8 cellular contexts compared by ENCODE assay signal in the genomic region with DNA sequence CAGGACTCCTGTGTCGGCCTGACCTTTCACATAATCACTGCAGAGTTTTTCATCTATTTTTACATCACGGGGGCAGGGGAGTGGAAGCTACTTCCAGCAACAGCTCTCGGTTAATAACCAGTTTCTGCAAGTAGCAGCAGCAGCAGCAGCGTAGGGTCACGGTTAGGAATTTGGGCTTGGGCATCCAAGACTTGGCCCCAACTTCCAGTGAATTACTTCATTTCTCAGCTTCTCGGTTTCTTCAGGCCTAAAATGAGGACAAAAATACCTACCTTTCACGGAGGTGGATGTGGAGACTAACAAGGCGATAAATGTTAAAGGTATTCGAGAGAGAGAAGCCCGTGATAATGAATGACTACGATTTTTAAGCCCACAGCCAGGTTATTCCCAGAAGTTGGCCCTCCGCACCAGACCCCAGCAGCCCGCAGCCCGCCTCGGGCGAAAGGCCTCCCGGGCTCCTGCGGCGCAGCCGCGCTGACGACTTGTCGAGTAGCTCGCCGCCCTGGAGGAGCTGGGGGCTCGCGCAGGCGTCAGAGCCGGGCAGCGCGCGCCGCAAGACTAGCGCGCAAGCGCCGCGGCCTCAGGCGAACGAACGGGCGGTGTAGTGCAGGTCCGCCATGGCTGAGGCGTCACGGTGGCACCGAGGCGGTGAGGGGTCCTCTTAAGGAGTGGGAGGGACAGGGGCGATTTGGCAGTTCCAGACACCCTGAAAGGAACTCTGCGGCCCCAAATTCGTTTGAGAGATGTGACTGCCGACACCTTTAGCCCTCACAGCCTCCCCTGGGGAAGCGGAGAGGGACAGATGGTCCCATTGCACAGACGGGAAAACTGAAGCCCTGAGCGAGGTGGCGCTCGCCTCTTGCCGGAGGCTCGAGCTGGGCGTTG. TPM values are rescaled to one million over a fixed set of nuclear protein-coding genes. Genes with fewer than 3 reads are reported as not detected.
DNase-seq lines count a peak whose midpoint lies in the region; ATAC-seq lines count a peak whose summit lies in the region.

A gene (plus strand): TSS at position 583 of the 885 bp plus-strand sequence. CDS start 35 bp downstream, at position 618.

- POLR2A ChIA-PET in activated CD8-positive, alpha-beta T cell treated with anti-CD3 and anti-CD28 coated beads, Interleukin-2, amount 10 ng/mL, durations not matched to agents 7 days and 5 days (lab: Charles Lee), result interaction anchor here (0.5 to 1.5 kb wide), 9 partner anchors 9 to 325 kb away, joined by 3 to 12 read pairs (median 3); a partner anchor contains a TSS

- H3K27ac Mint-ChIP-seq in activated CD8-positive, alpha-beta T cell treated with anti-CD3 and anti-CD28 coated beads, Interleukin-2, amount 10 ng/mL, durations not matched to agents 7 days and 5 days, result peak within 1 kb of the TSS; percentile 85
- peak within 1 kb of the TSS; percentile 89 to 95 for H3K27ac Mint-ChIP-seq in effector memory CD8-positive, alpha-beta T cell

- peak within 1 kb of the TSS; percentile 73 for H3K4me3 Mint-ChIP-seq in activated CD8-positive, alpha-beta T cell treated with anti-CD3 and anti-CD28 coated beads, Interleukin-2, amount 10 ng/mL, durations not matched to agents 7 days and 5 days
- peak within 1 kb of the TSS; percentile 78 to 83 for H3K4me3 Mint-ChIP-seq in effector memory CD8-positive, alpha-beta T cell

- peaks cover 5% of the 10 kb centered on the region for H3K27me3 Mint-ChIP-seq in activated CD8-positive, alpha-beta T cell treated with anti-CD3 and anti-CD28 coated beads, Interleukin-2, amount 10 ng/mL, durations not matched to agents 7 days and 5 days (ENCODE audit: low read depth)
- H3K27me3 Mint-ChIP-seq in effector memory CD8-positive, alpha-beta T cell, result peaks cover 8 to 9% of the 10 kb centered on the region in 2 donors

- peak; percentile 100 for ATAC-seq in activated CD8-positive, alpha-beta T cell treated with anti-CD3 and anti-CD28 coated beads, Interleukin-2, amount 10 ng/mL, durations not matched to agents 7 days and 5 days
- peak; percentile 98 for ATAC-seq in effector memory CD8-positive, alpha-beta T cell (replicated peaks)

- H3K9me3 Mint-ChIP-seq in activated CD8-positive, alpha-beta T cell treated with anti-CD3 and anti-CD28 coated beads, Interleukin-2, amount 10 ng/mL, durations not matched to agents 7 days and 5 days (ENCODE audit: insufficient read depth), result no peaks in the 10 kb centered on the region
- H3K9me3 Mint-ChIP-seq in effector memory CD8-positive, alpha-beta T cell, result no peaks in the 10 kb centered on the region

- peaks cover 3% of the 10 kb centered on the region for H3K36me3 Mint-ChIP-seq in activated CD8-positive, alpha-beta T cell treated with anti-CD3 and anti-CD28 coated beads, Interleukin-2, amount 10 ng/mL, durations not matched to agents 7 days and 5 days (ENCODE audit: low read depth)
- peaks cover 8% of the 10 kb centered on the region for H3K36me3 Mint-ChIP-seq in effector memory CD8-positive, alpha-beta T cell (ENCODE audit: insufficient read depth)

- DNase-seq in GDM1 (lab: John Stamatoyannopoulos, UW) (peak; percentile 91), H4 (ENCODE audit: low spot score) (peak; percentile 71), NCI-H1092 (lab: John Stamatoyannopoulos, UW) (peak; percentile 70), mesenteric fat pad (ENCODE audit: low spot score) (peak; percentile 94), NCI-H446 treated with DMSO at 0.1 percent for 48 hours (lab: John Stamatoyannopoulos, UW) (no peak)
- peak; percentile 86 for DNase-seq in activated CD8-positive, alpha-beta T cell treated with anti-CD3 and anti-CD28 coated beads, Interleukin-2, amount 10 ng/mL, durations not matched to agents 7 days and 5 days
- peak; percentile 63 to 74 (median 67) for DNase-seq in effector memory CD8-positive, alpha-beta T cell
- DNase-seq in stimulated activated CD8-positive, alpha-beta memory T cell treated with anti-CD3 and anti-CD28 coated beads, Interleukin-15, amount 100 ng/mL, for 1 hour (ENCODE audit: low read depth), result peak; percentile 55

- H3K4me1 Mint-ChIP-seq in activated CD8-positive, alpha-beta T cell treated with anti-CD3 and anti-CD28 coated beads, Interleukin-2, amount 10 ng/mL, durations not matched to agents 7 days and 5 days (ENCODE audit: low read depth), result peaks cover 21% of the 10 kb centered on the region
- H3K4me1 Mint-ChIP-seq in effector memory CD8-positive, alpha-beta T cell (ENCODE audit: low read depth in 2 of 2), result peaks cover 7 to 17% of the 10 kb centered on the region in 2 donors

- CTCF ChIA-PET in activated CD8-positive, alpha-beta T cell treated with anti-CD3 and anti-CD28 coated beads, Interleukin-2, amount 10 ng/mL, durations not matched to agents 7 days and 5 days (lab: Charles Lee), result interaction anchor here (0.6 to 5.7 kb wide), 16 partner anchors 9 to 464 kb away, joined by 3 to 37 read pairs (median 5); a partner anchor contains a TSS

RNA-seq across cellular contexts. Expression of the gene that starts here (rescaled TPM):
- total RNA-seq in H4 (2014; rRNA removed; shearing (Covaris generic)), result not detected in 2 replicates
- total RNA-seq in activated CD8-positive, alpha-beta T cell treated with anti-CD3 and anti-CD28 coated beads, Interleukin-2, amount 10 ng/mL, durations not matched to agents 7 days and 5 days, result not detected
- not detected for total RNA-seq in mesenteric fat pad

Comparison
In these comparisons a context has a peak if more than half of its experiments do, and no peak if none do; other contexts are left out.
1. Peak in DNase-seq in H4; RNA of the gene not detected or under 1 TPM.
2. Peak in DNase-seq and ATAC-seq in activated CD8-positive, alpha-beta T cell treated with anti-CD3 and anti-CD28 coated beads, Interleukin-2, amount 10 ng/mL, durations not matched to agents 7 days and 5 days; RNA of the gene not detected or under 1 TPM.
3. Peak in DNase-seq in mesenteric fat pad; RNA of the gene not detected or under 1 TPM.